ENCODE assay signal across 17 cellular contexts in the genomic region with DNA sequence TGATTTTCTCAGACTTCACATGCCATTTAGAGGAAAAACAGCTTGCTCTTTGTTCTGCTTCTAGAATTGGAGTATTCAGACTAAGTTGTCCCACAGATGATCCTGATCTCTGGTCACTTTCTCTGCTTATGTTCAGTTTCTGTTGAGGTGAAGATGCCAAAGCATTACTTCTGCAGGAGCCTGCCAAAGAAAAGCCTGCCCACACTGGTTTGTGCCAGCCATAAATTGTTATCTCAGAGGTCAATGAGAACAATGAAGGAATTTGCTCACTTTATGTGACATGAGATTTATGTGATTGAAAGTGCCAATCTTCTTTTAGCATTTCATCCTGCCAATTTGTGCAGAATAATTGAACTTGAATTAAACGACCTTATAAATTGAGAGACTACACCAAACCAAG.
"Had no signal": no experiment of that assay in that cellular context is flagged by ENCODE, and none has a peak within 500 bp of the region (broad histone marks: within the 10 kb centered on the region; RNA-seq: fewer than 3 reads in every experiment).

No MANE protein-coding gene starts in this region.

- H3K9me3 ChIP-seq: prostate gland, sigmoid colon, thoracic aorta, upper lobe of right lung had no signal

- H3K27ac Mint-ChIP-seq: activated CD4-positive, alpha-beta T cell treated with anti-CD3 and anti-CD28 coated beads, Interleukin-2, amount 10 ng/mL, durations not matched to agents 7 days and 5 days; activated naive CD8-positive, alpha-beta T cell; nephron progenitor cell had no signal

- H3K36me3 ChIP-seq: brain microvascular endothelial cell, prostate gland, sigmoid colon, thoracic aorta, upper lobe of right lung had no signal

- H3K27me3 Mint-ChIP-seq: activated CD4-positive, alpha-beta T cell treated with anti-CD3 and anti-CD28 coated beads, Interleukin-2, amount 10 ng/mL, durations not matched to agents 7 days and 5 days; activated naive CD8-positive, alpha-beta T cell had no signal

- ATAC-seq: foreskin keratinocyte, upper lobe of right lung had no signal

- H3K4me3 ChIP-seq: prostate gland, sigmoid colon, thoracic aorta, upper lobe of right lung had no signal

- H3K4me1 ChIP-seq: foreskin keratinocyte, prostate gland, upper lobe of right lung had no signal

- H3K4me1 Mint-ChIP-seq: activated CD4-positive, alpha-beta T cell treated with anti-CD3 and anti-CD28 coated beads, Interleukin-2, amount 10 ng/mL, durations not matched to agents 7 days and 5 days had no signal

- H3K36me3 Mint-ChIP-seq: activated naive CD8-positive, alpha-beta T cell had no signal

- H3K9me3 Mint-ChIP-seq: activated CD4-positive, alpha-beta T cell treated with anti-CD3 and anti-CD28 coated beads, Interleukin-2, amount 10 ng/mL, durations not matched to agents 7 days and 5 days; nephron progenitor cell had no signal

- H3K27me3 ChIP-seq: brain microvascular endothelial cell, foreskin keratinocyte, sigmoid colon, upper lobe of right lung had no signal

- H3K4me3 Mint-ChIP-seq: activated CD4-positive, alpha-beta T cell treated with anti-CD3 and anti-CD28 coated beads, Interleukin-2, amount 10 ng/mL, durations not matched to agents 7 days and 5 days; activated naive CD8-positive, alpha-beta T cell; nephron progenitor cell had no signal

- H3K27ac ChIP-seq: brain microvascular endothelial cell, foreskin keratinocyte, prostate gland, sigmoid colon, thoracic aorta, upper lobe of right lung had no signal

- DNase-seq: activated CD4-positive, alpha-beta T cell treated with anti-CD3 and anti-CD28 coated beads, Interleukin-2, amount 10 ng/mL, durations not matched to agents 7 days and 5 days; activated CD8-positive, alpha-beta memory T cell treated with anti-CD3 and anti-CD28 coated beads for 24 hours; activated gamma-delta T cell treated with Interleukin-2 at 50 U/mL for 16 hours; brain microvascular endothelial cell; effector CD8-positive, alpha-beta T cell; foreskin keratinocyte; head of caudate nucleus; kidney glomerular epithelial cell; nephron progenitor cell; sigmoid colon; stimulated activated CD4-positive, alpha-beta T cell treated with anti-CD3 and anti-CD28 coated beads, Interleukin-12 subunit alpha, Interleukin-12 subunit beta, amount 100 ng/mL, for 4 hours; stimulated activated CD4-positive, alpha-beta T cell treated with anti-CD3 and anti-CD28 coated beads, Interleukin-2, amount 100 ng/mL, for 24 hours; T-helper 2 cell; upper lobe of right lung had no signal
